In the genomic region with DNA sequence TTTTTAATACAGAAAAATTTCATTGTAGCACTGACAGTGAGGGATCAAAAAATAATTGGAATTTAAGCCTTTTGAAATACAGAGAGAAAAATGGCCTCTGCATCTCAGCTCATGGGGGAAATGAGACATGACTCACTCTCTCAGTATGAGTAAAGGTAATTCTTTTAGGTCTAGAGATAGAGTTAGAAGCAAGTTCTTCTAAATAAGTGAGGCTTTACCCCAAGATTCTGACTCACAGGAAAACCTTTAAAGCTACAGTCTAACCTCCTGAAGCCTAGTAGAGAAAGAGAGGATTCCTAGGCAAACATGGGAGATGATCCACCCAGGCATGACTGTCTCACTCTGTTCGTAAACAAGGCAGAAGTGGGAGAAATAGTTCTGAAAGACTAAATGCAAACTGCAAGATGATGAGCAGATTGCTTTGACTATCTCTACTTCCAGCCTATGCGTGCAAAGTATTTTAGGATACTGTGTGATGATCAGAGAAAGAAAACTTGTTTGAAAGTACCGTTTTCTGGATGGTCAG, we compare ENCODE assay signal across 9 cellular contexts.
DNase-seq lines count a peak whose midpoint lies in the region; ATAC-seq and TF ChIP-seq lines count a peak whose summit lies in the region.
"Had no signal": no experiment of that assay in that cellular context is flagged by ENCODE, and none has a peak within 500 bp of the region (broad histone marks: within the 10 kb centered on the region; RNA-seq: fewer than 3 reads in every experiment).

No MANE protein-coding gene starts in this region.

- no peaks in the 10 kb centered on the region for H3K9me2 ChIP-seq in SK-N-SH

- POLR2A ChIA-PET in SK-N-SH (lab: Yijun Ruan, JAX), result no interaction called here

- peaks cover 3 to 20% of the 10 kb centered on the region in 2 experiments; a peak in 3 of 4 replicates for H3K4me1 ChIP-seq in SK-N-SH (ENCODE audit: control insufficient read depth in 1 of 2, insufficient read depth in 2 of 2, low read depth in 1 of 2, low read length in 1 of 2)

- H3K27me3 ChIP-seq in SK-N-SH (ENCODE audit: insufficient read depth), result no peaks in the 10 kb centered on the region

- CTCF ChIA-PET in SK-N-SH (lab: Yijun Ruan, JAX), result interaction anchor here (1.0 kb wide), 1 partner anchor 453 kb away, joined by 3 read pairs; no protein-coding TSS in a partner anchor

- peak overlapping the region in 1 of 2 experiments; percentile 57; a peak in 3 of 4 replicates for H3K27ac ChIP-seq in SK-N-SH (ENCODE audit: low read depth in 2 of 2, low read length in 1 of 2)

- no peak for DNase-seq in SK-N-SH
- no peak for DNase-seq in stimulated activated naive CD8-positive, alpha-beta T cell treated with anti-CD3 and anti-CD28 coated beads, Interleukin-15, Interleukin-2, amounts not matched to agents 100 U/mL and 50 U/mL, for 24 hours
- DNase-seq in activated T-cell treated with anti-CD3 and anti-CD28 coated beads for 4 hours, result no peak
- DNase-seq in hypothalamus (lab: John Stamatoyannopoulos, UW), result no peak
- DNase-seq: erythroblast had no signal

- H3K36me3 ChIP-seq in SK-N-SH (replicated peaks in 1 of 2; ENCODE audit: control insufficient read depth in 1 of 2, insufficient read depth in 2 of 2, low read length in 1 of 2), result no peaks in the 10 kb centered on the region

- 61% methylated on average over 3 of the region's 3 CpGs for WGBS in SK-N-SH (ENCODE audit: low lambda C conversion rate)

- TF ChIP-seq CTCF in SK-N-SH (IDR thresholded peaks at IDR 0.05), result no peak

- H3K4me2 ChIP-seq in SK-N-SH, result no peak overlapping the region

- no peak for TF ChIP-seq RAD21 in SK-N-SH (IDR thresholded peaks at IDR 0.05; ENCODE audit: low read length)

- H2AFZ ChIP-seq in SK-N-SH (ENCODE audit: low read depth), result peak overlapping the region; percentile 88

- 0 out of 4 replicates have a peak, but pooled peaks of 1 of the 2 experiments have one; percentile 8 for TF ChIP-seq EP300 in SK-N-SH (IDR thresholded peaks at IDR 0.05; ENCODE audit: borderline replicate concordance in 1 of 2, low read depth in 1 of 2, low read length in 1 of 2)

- peaks cover 25% of the 10 kb centered on the region for H3F3A ChIP-seq in SK-N-SH (replicated peaks; ENCODE audit: insufficient read depth)

- H3K9me3 ChIP-seq in SK-N-SH, result no peaks in the 10 kb centered on the region

- no peak overlapping the region for H3K9ac ChIP-seq in SK-N-SH

- ATAC-seq in GM19043 (IDR thresholded peaks at IDR 0.05; ENCODE audit: low read depth, unreplicated experiment) (peak; percentile 97), HG02885 (IDR thresholded peaks at IDR 0.05; ENCODE audit: poor library complexity, unreplicated experiment) (peak; percentile 98), esophagus mucosa (no peak)
- ATAC-seq in stimulated activated naive CD8-positive, alpha-beta T cell treated with anti-CD3 and anti-CD28 coated beads, Interleukin-15, Interleukin-2, amounts not matched to agents 100 U/mL and 50 U/mL, for 24 hours, result peak; percentile 71
- ATAC-seq: HepG2 had no signal

- H3K4me3 ChIP-seq in SK-N-SH (ENCODE audit: low read depth in 2 of 2, low read length in 1 of 2), result no peak overlapping the region

- no peaks in the 10 kb centered on the region for H4K20me1 ChIP-seq in SK-N-SH (ENCODE audit: insufficient read depth)

- no peaks in the 10 kb centered on the region for H3K79me2 ChIP-seq in SK-N-SH (ENCODE audit: insufficient read depth)

TF ChIP-seq in SK-N-SH, 30 proteins besides CTCF, POLR2A, EP300 and RAD21:
- TF ChIP-seq, protein P1, sequence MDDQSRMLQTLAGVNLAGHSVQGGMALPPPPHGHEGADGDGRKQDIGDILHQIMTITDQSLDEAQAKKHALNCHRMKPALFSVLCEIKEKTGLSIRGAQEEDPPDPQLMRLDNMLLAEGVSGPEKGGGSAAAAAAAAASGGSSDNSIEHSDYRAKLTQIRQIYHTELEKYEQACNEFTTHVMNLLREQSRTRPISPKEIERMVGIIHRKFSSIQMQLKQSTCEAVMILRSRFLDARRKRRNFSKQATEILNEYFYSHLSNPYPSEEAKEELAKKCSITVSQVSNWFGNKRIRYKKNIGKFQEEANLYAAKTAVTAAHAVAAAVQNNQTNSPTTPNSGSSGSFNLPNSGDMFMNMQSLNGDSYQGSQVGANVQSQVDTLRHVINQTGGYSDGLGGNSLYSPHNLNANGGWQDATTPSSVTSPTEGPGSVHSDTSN (IDR thresholded peaks at IDR 0.05), result peak; percentile 36
- TF ChIP-seq ZBTB33 (IDR thresholded peaks at IDR 0.05; ENCODE audit: borderline replicate concordance, low read depth) (no peak), FOXM1 (IDR thresholded peaks at IDR 0.05; ENCODE audit: low read depth) (no peak), ELF1 (IDR thresholded peaks at IDR 0.05) (no peak), YY1 (IDR thresholded peaks at IDR 0.05; ENCODE audit: low read depth) (peak; percentile 41; the same call in 1 of the 2 replicates), MXI1 (IDR thresholded peaks at IDR 0.05; ENCODE audit: low read depth, low read length) (no peak), RXRA (IDR thresholded peaks at IDR 0.05; ENCODE audit: borderline replicate concordance, low read depth) (no peak), NRF1 (IDR thresholded peaks at IDR 0.05; ENCODE audit: low read depth, low read length) (no peak), EZH2phosphoT487 (IDR thresholded peaks at IDR 0.05; ENCODE audit: borderline replicate concordance, low read depth) (no peak), FOSL2 (IDR thresholded peaks at IDR 0.05; ENCODE audit: borderline replicate concordance, low read depth) (peak; percentile 61; the same call in 1 of the 2 replicates), JUND (IDR thresholded peaks at IDR 0.05) (peak; percentile 68), TCF12 (IDR thresholded peaks at IDR 0.05) (no peak), CHD2 (IDR thresholded peaks at IDR 0.05; ENCODE audit: low read length, partially characterized antibody) (no peak), RCOR1 (IDR thresholded peaks at IDR 0.05; ENCODE audit: low read length) (no peak), MAX (IDR thresholded peaks at IDR 0.05; ENCODE audit: low read depth) (no peak), TEAD4 (IDR thresholded peaks at IDR 0.05; ENCODE audit: borderline replicate concordance, insufficient read depth) (no peak), FOXJ3 (CRISPR knock-in tag; IDR thresholded peaks at IDR 0.05) (no peak), MEF2A (IDR thresholded peaks at IDR 0.05; ENCODE audit: borderline replicate concordance, low read depth) (no peak), POLR2AphosphoS5 (IDR thresholded peaks at IDR 0.05; ENCODE audit: low read depth, low read length) (no peak), TAF1 (IDR thresholded peaks at IDR 0.05; ENCODE audit: borderline replicate concordance, low read depth, low read length) (no peak), GATA2 (CRISPR knock-in tag; IDR thresholded peaks at IDR 0.05) (no peak), RFX5 (IDR thresholded peaks at IDR 0.05; ENCODE audit: low read length) (no peak)
